ENCODE assay signal across 1 cellular context in genomic region chr14:104855532-104856090, GRCh38.
TF ChIP-seq lines count a peak whose summit lies in the region.

No MANE protein-coding gene starts in this region.

TF ChIP-seq in HepG2, 621 proteins besides CTCF, POLR2A, EP300 and RAD21:
- TF ChIP-seq ZNF747 (CRISPR knock-in tag; IDR thresholded peaks at IDR 0.05; ENCODE audit: borderline replicate concordance), result no peak
- peak; percentile 51 for TF ChIP-seq ZSCAN25 (CRISPR knock-in tag; IDR thresholded peaks at IDR 0.05)
- TF ChIP-seq ZIK1 (CRISPR knock-in tag; IDR thresholded peaks at IDR 0.05; ENCODE audit: borderline replicate concordance, low read depth), result no peak
- no peak for TF ChIP-seq SP4 (CRISPR knock-in tag; IDR thresholded peaks at IDR 0.05)
- no peak for TF ChIP-seq ZHX2 (IDR thresholded peaks at IDR 0.05; ENCODE audit: low read depth)
- TF ChIP-seq ZHX2 (CRISPR knock-in tag; IDR thresholded peaks at IDR 0.05; ENCODE audit: borderline replicate concordance), result no peak
- TF ChIP-seq ZFX (CRISPR knock-in tag; IDR thresholded peaks at IDR 0.05; ENCODE audit: low read depth), result 0 out of 2 replicates have a peak, but pooled peaks have one; percentile 6
- TF ChIP-seq RBM39 (IDR thresholded peaks at IDR 0.05; ENCODE audit: low read depth, low read length, poor library complexity, severe bottlenecking), result peak; percentile 33
- no peak for TF ChIP-seq ZFY (CRISPR knock-in tag; IDR thresholded peaks at IDR 0.05)
- 0 out of 2 replicates have a peak, but pooled peaks have one; percentile 48 for TF ChIP-seq SAFB2 (CRISPR knock-in tag; IDR thresholded peaks at IDR 0.05; ENCODE audit: borderline replicate concordance, low read depth)
- 0 out of 2 replicates have a peak, but pooled peaks have one; percentile 2 for TF ChIP-seq NRL (CRISPR knock-in tag; IDR thresholded peaks at IDR 0.05; ENCODE audit: borderline replicate concordance)
- no peak for TF ChIP-seq TFDP2 (CRISPR knock-in tag; IDR thresholded peaks at IDR 0.05)
TF ChIP-seq in HepG2: peak in this region for 5.
